ENCODE assay signal across 8 cellular contexts in the genomic region with DNA sequence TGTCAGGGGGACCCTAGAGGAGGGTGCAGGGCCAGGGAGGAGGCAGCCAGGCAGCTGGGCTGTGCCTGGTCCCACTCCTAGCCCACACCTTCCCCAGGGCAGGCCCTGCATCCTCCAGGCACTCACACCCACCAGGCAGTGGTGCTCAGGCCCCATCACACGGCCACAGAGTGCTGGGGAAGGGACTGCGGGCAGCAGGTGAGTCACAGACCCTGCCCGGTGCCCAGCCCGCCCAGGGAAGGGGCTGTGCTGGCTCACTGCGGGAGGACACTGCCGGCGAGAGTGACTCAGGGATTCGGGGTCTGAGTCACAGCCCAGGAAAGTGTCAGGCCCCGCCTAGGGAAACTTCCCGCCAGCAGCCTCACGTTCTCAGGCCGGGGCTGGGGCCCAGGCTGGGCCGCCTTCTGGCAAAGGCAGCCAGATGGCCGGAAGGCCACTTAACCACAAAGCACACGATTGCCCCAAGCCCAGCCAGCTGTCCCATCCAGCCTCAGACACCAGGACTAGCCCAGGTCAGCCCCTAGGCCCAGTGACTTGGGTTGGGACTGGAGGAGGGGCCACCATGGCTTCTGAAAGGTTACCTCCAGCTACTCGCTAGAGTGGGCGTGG. TPM values are rescaled to one million over a fixed set of nuclear protein-coding genes. Genes with fewer than 3 reads are reported as not detected.
A peak's percentile ranks its signal among the peaks of the same experiment; 100 is the strongest.
DNase-seq lines count a peak whose midpoint lies in the region; TF ChIP-seq lines count a peak whose summit lies in the region.

No MANE protein-coding gene starts in this region.

- H3K9me3 ChIP-seq in HEK293 (ENCODE audit: control insufficient read depth, insufficient read depth, low read depth, low read length): no peaks in the 10 kb centered on the region
- no peaks in the 10 kb centered on the region for H3K9me3 ChIP-seq in MG63
- H3K9me3 ChIP-seq in mesodermal cell (ENCODE audit: control insufficient read depth, low read length): no peaks in the 10 kb centered on the region

- H3K27me3 Mint-ChIP-seq in activated CD4-positive, alpha-beta T cell treated with anti-CD3 and anti-CD28 coated beads, Interleukin-2, amount 10 ng/mL, durations not matched to agents 7 days and 5 days: no peaks in the 10 kb centered on the region

- peaks cover 13% of the 10 kb centered on the region for H3K4me1 Mint-ChIP-seq in activated CD4-positive, alpha-beta T cell treated with anti-CD3 and anti-CD28 coated beads, Interleukin-2, amount 10 ng/mL, durations not matched to agents 7 days and 5 days

- H3K27ac Mint-ChIP-seq in activated CD4-positive, alpha-beta T cell treated with anti-CD3 and anti-CD28 coated beads, Interleukin-2, amount 10 ng/mL, durations not matched to agents 7 days and 5 days: no peak overlapping the region

- CTCF ChIA-PET in HEK293 (lab: Yijun Ruan, JAX): interaction anchor here (0.6 to 1.4 kb wide), 3 partner anchors 14 to 694 kb away, joined by 3 to 6 read pairs (median 4); no protein-coding TSS in a partner anchor
- CTCF ChIA-PET in activated CD4-positive, alpha-beta T cell treated with anti-CD3 and anti-CD28 coated beads, Interleukin-2, amount 10 ng/mL, durations not matched to agents 7 days and 5 days (lab: Charles Lee): interaction anchor here (8.2 kb wide), 1 partner anchor 16 kb away, joined by 101 read pairs; no protein-coding TSS in a partner anchor

- TF ChIP-seq CTCF in GM10266 (IDR thresholded peaks at IDR 0.05; ENCODE audit: control insufficient read depth, insufficient read depth, low read depth, missing control alignments) (peak; percentile 21), HEK293 (tag by site-specific recombination; IDR thresholded peaks at IDR 0.05) (no peak)

- H3K4me3 Mint-ChIP-seq in activated CD4-positive, alpha-beta T cell treated with anti-CD3 and anti-CD28 coated beads, Interleukin-2, amount 10 ng/mL, durations not matched to agents 7 days and 5 days: no peak overlapping the region

- H3K4me1 ChIP-seq in HEK293 (ENCODE audit: control insufficient read depth, insufficient read depth, low read length) (peaks cover 2% of the 10 kb centered on the region; the same call in 1 of the 2 replicates), mesodermal cell (ENCODE audit: control insufficient read depth, insufficient read depth, low read length, poor library complexity, severe bottlenecking) (peaks cover 31% of the 10 kb centered on the region)

- 20 to 21% methylated on average over 10 to 13 of the region's 17 CpGs for WGBS in mesodermal cell (ENCODE audit: insufficient coverage in 2 of 2), 2 experiments

- DNase-seq in GM10266 (ENCODE audit: extremely low spot score) (peak; percentile 89), MG63 (peak; percentile 98), NCI-H1694 treated with DMSO at 0.1 percent for 48 hours (lab: John Stamatoyannopoulos, UW) (no peak)
- peak; percentile 46 for DNase-seq in activated CD4-positive, alpha-beta T cell treated with anti-CD3 and anti-CD28 coated beads, Interleukin-2, amount 10 ng/mL, durations not matched to agents 7 days and 5 days
- DNase-seq in effector CD4-positive, alpha-beta T cell: peak; percentile 25
- DNase-seq in stimulated activated CD8-positive, alpha-beta memory T cell treated with anti-CD3 and anti-CD28 coated beads, Interleukin-4, amount 100 ng/mL, for 24 hours (ENCODE audit: low read depth): peak; percentile 69

- no peaks in the 10 kb centered on the region for H3K36me3 ChIP-seq in HEK293 (ENCODE audit: control insufficient read depth in 2 of 2, insufficient read depth in 1 of 2, low read length in 2 of 2)
- H3K36me3 ChIP-seq in MG63: peaks cover 4% of the 10 kb centered on the region
- H3K36me3 ChIP-seq in mesodermal cell (ENCODE audit: control insufficient read depth, insufficient read depth, low read length): peaks cover 51% of the 10 kb centered on the region

- POLR2A ChIA-PET in HEK293 (lab: Yijun Ruan, JAX): interaction anchor here (0.6 to 1.1 kb wide), 2 partner anchors 10 to 19 kb away, joined by 3 to 4 read pairs; no protein-coding TSS in a partner anchor
- POLR2A ChIA-PET in activated CD4-positive, alpha-beta T cell treated with anti-CD3 and anti-CD28 coated beads, Interleukin-2, amount 10 ng/mL, durations not matched to agents 7 days and 5 days (lab: Charles Lee): interaction anchor here (0.6 kb wide), 1 partner anchor 30 kb away, joined by 8 read pairs; no protein-coding TSS in a partner anchor

- H3K4me3 ChIP-seq in HEK293 (ENCODE audit: low read depth, low read length): no peak overlapping the region
- H3K4me3 ChIP-seq in MG63: no peak overlapping the region
- no peak overlapping the region for H3K4me3 ChIP-seq in mesodermal cell (ENCODE audit: extremely low read depth, insufficient read depth, low read length, poor library complexity, severe bottlenecking)

- no peaks in the 10 kb centered on the region for H3K9me3 Mint-ChIP-seq in activated CD4-positive, alpha-beta T cell treated with anti-CD3 and anti-CD28 coated beads, Interleukin-2, amount 10 ng/mL, durations not matched to agents 7 days and 5 days

- no peaks in the 10 kb centered on the region for H3K27me3 ChIP-seq in MG63

- H3K27ac ChIP-seq in HEK293 (ENCODE audit: extremely low read depth, low read depth, low read length) (peak overlapping the region; percentile 62; the same call in 1 of the 2 replicates), mesodermal cell (ENCODE audit: low read depth, low read length, severe bottlenecking) (peak overlapping the region; percentile 88)

- H3K36me3 Mint-ChIP-seq in activated CD4-positive, alpha-beta T cell treated with anti-CD3 and anti-CD28 coated beads, Interleukin-2, amount 10 ng/mL, durations not matched to agents 7 days and 5 days (ENCODE audit: low read depth): peaks cover 30% of the 10 kb centered on the region

TF ChIP-seq in HEK293, 187 proteins besides CTCF, POLR2A, EP300 and RAD21 (continues in another document):
- no peak for TF ChIP-seq TSHZ1 (tag by site-specific recombination; IDR thresholded peaks at IDR 0.05; ENCODE audit: borderline replicate concordance)
- TF ChIP-seq, protein P1, sequence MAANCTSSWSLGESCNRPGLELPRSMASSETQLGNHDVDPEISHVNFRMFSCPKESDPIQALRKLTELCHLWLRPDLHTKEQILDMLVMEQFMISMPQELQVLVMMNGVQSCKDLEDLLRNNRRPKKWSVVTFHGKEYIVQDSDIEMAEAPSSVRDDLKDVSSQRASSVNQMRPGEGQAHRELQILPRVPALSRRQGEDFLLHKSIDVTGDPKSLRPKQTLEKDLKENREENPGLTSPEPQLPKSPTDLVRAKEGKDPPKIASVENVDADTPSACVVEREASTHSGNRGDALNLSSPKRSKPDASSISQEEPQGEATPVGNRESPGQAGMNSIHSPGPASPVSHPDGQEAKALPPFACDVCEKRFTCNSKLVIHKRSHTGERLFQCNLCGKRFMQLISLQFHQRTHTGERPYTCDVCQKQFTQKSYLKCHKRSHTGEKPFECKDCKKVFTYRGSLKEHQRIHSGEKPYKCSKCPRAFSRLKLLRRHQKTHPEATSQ (tag by site-specific recombination; IDR thresholded peaks at IDR 0.05): no peak
- TF ChIP-seq HOXA7 (CRISPR knock-in tag; IDR thresholded peaks at IDR 0.05; ENCODE audit: borderline replicate concordance): no peak
- TF ChIP-seq MEIS1 (CRISPR knock-in tag; IDR thresholded peaks at IDR 0.05; ENCODE audit: borderline replicate concordance): no peak
- no peak for TF ChIP-seq ZNF623 (tag by site-specific recombination; IDR thresholded peaks at IDR 0.05)
- no peak for TF ChIP-seq ZNF16 (tag by site-specific recombination; IDR thresholded peaks at IDR 0.05; ENCODE audit: low read depth)
- no peak for TF ChIP-seq ZNF664 (tag by site-specific recombination; IDR thresholded peaks at IDR 0.05)
- peak; percentile 53 for TF ChIP-seq GLIS2 (tag by site-specific recombination; IDR thresholded peaks at IDR 0.05)
- TF ChIP-seq ZNF266 (tag by site-specific recombination; IDR thresholded peaks at IDR 0.05; ENCODE audit: low read depth): no peak
- no peak for TF ChIP-seq TRIM28 (IDR thresholded peaks at IDR 0.05; ENCODE audit: borderline replicate concordance, low read length)
- TF ChIP-seq ZNF292 (tag by site-specific recombination; IDR thresholded peaks at IDR 0.05; ENCODE audit: borderline replicate concordance, low read depth): no peak

RNA-seq across cellular contexts. Expression of gene BIN1, which starts 42.2 kb away (rescaled TPM):
- total RNA-seq in MG63 (2014; rRNA removed; shearing (Covaris generic); ENCODE audit: low replicate concordance): 33.7 and 50.8 TPM in 2 replicates
- total RNA-seq in activated CD4-positive, alpha-beta T cell treated with anti-CD3 and anti-CD28 coated beads, Interleukin-2, amount 10 ng/mL, durations not matched to agents 7 days and 5 days: 100 to 1,000 TPM; 140 to 148 TPM
- 84.2 TPM for polyA plus RNA-seq in mesodermal cell (2013, experiment 1 of 2)
- polyA plus RNA-seq in mesodermal cell (2013, experiment 2 of 2): 78.8 TPM
